18 cellular contexts compared by ENCODE assay signal in genomic region chr11:68446046-68446725, GRCh38. TPM values are rescaled to one million over a fixed set of nuclear protein-coding genes. Genes with fewer than 3 reads are reported as not detected.
DNase-seq lines count a peak whose midpoint lies in the region; ATAC-seq and TF ChIP-seq lines count a peak whose summit lies in the region.
"Had no signal": no experiment of that assay in that cellular context is flagged by ENCODE, and none has a peak within 500 bp of the region (broad histone marks: within the 10 kb centered on the region; RNA-seq: fewer than 3 reads in every experiment).

No MANE protein-coding gene starts in this region.

- H3K9me3 Mint-ChIP-seq in stimulated activated naive CD8-positive, alpha-beta T cell treated with anti-CD3 and anti-CD28 coated beads, Interleukin-15, amount 100 ng/mL, for 72 hours = no peaks in the 10 kb centered on the region
- H3K9me3 Mint-ChIP-seq in nephron progenitor cell (no peaks in the 10 kb centered on the region), GM23338 (no peaks in the 10 kb centered on the region), glutamatergic neuron (ENCODE audit: unreplicated experiment) (peaks cover 2% of the 10 kb centered on the region)
- H3K9me3 Mint-ChIP-seq: CD4-positive, CD25-positive, alpha-beta regulatory T cell; HFFc6 had no signal

- H3K27ac Mint-ChIP-seq in stimulated activated naive CD8-positive, alpha-beta T cell treated with anti-CD3 and anti-CD28 coated beads, Interleukin-15, amount 100 ng/mL, for 72 hours = peak overlapping the region; percentile 57 to 59
- peak overlapping the region; percentile 59 for H3K27ac Mint-ChIP-seq in nephron progenitor cell
- no peak overlapping the region; the same call in 1 of the 2 replicates for H3K27ac Mint-ChIP-seq in GM23338
- H3K27ac Mint-ChIP-seq in glutamatergic neuron (ENCODE audit: unreplicated experiment) = no peak overlapping the region
- H3K27ac Mint-ChIP-seq: CD4-positive, CD25-positive, alpha-beta regulatory T cell; HFFc6 had no signal

- H3K4me1 ChIP-seq in aorta (ENCODE audit: control insufficient read depth in 1 of 2, insufficient read depth in 2 of 2, low read length in 2 of 2) (no peaks in the 10 kb centered on the region), GM23338 (ENCODE audit: insufficient read depth) (peaks cover 10% of the 10 kb centered on the region)

- no peak for DNase-seq in stimulated activated naive CD8-positive, alpha-beta T cell treated with anti-CD3 and anti-CD28 coated beads, Interleukin-15, amount 100 ng/mL, for 72 hours
- no peak for DNase-seq in stimulated activated naive CD8-positive, alpha-beta T cell treated with anti-CD3 and anti-CD28 coated beads, Interleukin-15, Interleukin-2, amounts not matched to agents 100 U/mL and 50 U/mL, for 24 hours
- no peak for DNase-seq in nephron progenitor cell
- DNase-seq in aorta = peak in 1 of 2 donors; percentile 44
- DNase-seq in GM23338 (ENCODE audit: low spot score) = no peak
- no peak for DNase-seq in activated CD4-positive, alpha-beta T cell treated with anti-CD3 and anti-CD28 coated beads for 1 hour
- DNase-seq in glutamatergic neuron = no peak
- DNase-seq: CD4-positive, CD25-positive, alpha-beta regulatory T cell; DMS79; GOT3; HFFc6; KG1; NCI-H1436; NCI-H2029 treated with DMSO at 0.1 percent for 48 hours; NCI-H774 had no signal

- no peaks in the 10 kb centered on the region for H3K9me2 ChIP-seq in GM23338 (ENCODE audit: insufficient read depth)

- intact Hi-C loops in aorta (cut with DNase I) = loop anchor here (2.0 to 10.0 kb wide), 2 partner anchors 151 to 189 kb away; no protein-coding TSS in a partner anchor

- WGBS in aorta, 2 donors = 84 to 91% methylated on average over 18 of the region's 18 CpGs

- H4K20me1 ChIP-seq in GM23338 (replicated peaks; ENCODE audit: insufficient read depth) = no peaks in the 10 kb centered on the region

- H3K36me3 Mint-ChIP-seq in nephron progenitor cell (ENCODE audit: low read depth) (peaks cover 48% of the 10 kb centered on the region), GM23338 (ENCODE audit: low read depth) (peaks cover 22% of the 10 kb centered on the region), glutamatergic neuron (ENCODE audit: unreplicated experiment) (no peaks in the 10 kb centered on the region)
- H3K36me3 Mint-ChIP-seq: CD4-positive, CD25-positive, alpha-beta regulatory T cell had no signal

- peaks cover 9% of the 10 kb centered on the region for H3K4me1 Mint-ChIP-seq in stimulated activated naive CD8-positive, alpha-beta T cell treated with anti-CD3 and anti-CD28 coated beads, Interleukin-15, amount 100 ng/mL, for 72 hours
- H3K4me1 Mint-ChIP-seq in nephron progenitor cell = peaks cover 5% of the 10 kb centered on the region
- peaks cover 14% of the 10 kb centered on the region; the same call in 2 of the 3 replicates for H3K4me1 Mint-ChIP-seq in GM23338
- H3K4me1 Mint-ChIP-seq in glutamatergic neuron (ENCODE audit: low read depth, unreplicated experiment) = peaks cover 5% of the 10 kb centered on the region

- ATAC-seq in stimulated activated naive CD8-positive, alpha-beta T cell treated with anti-CD3 and anti-CD28 coated beads, Interleukin-15, amount 100 ng/mL, for 72 hours = no peak
- ATAC-seq in stimulated activated naive CD8-positive, alpha-beta T cell treated with anti-CD3 and anti-CD28 coated beads, Interleukin-15, Interleukin-2, amounts not matched to agents 100 U/mL and 50 U/mL, for 24 hours = no peak
- ATAC-seq in esophagus mucosa = peak; percentile 10
- peak; percentile 24 for ATAC-seq in aorta (ENCODE audit: low FRiP score)
- no peak for ATAC-seq in GM23338

- no peak overlapping the region for H3K4me2 ChIP-seq in GM23338

- H3K27me3 ChIP-seq in aorta (ENCODE audit: control insufficient read depth in 1 of 2, insufficient read depth in 2 of 2, low read length in 1 of 2) = no peaks in the 10 kb centered on the region
- no peaks in the 10 kb centered on the region for H3K27me3 ChIP-seq in GM23338 (ENCODE audit: insufficient read depth)

- H3K27me3 Mint-ChIP-seq in stimulated activated naive CD8-positive, alpha-beta T cell treated with anti-CD3 and anti-CD28 coated beads, Interleukin-15, amount 100 ng/mL, for 72 hours = no peaks in the 10 kb centered on the region
- H3K27me3 Mint-ChIP-seq in nephron progenitor cell (ENCODE audit: low read depth, poor library complexity) = no peaks in the 10 kb centered on the region
- peaks cover 9% of the 10 kb centered on the region for H3K27me3 Mint-ChIP-seq in GM23338 (ENCODE audit: insufficient read depth, low read depth, poor library complexity)
- H3K27me3 Mint-ChIP-seq in glutamatergic neuron (ENCODE audit: unreplicated experiment) = peaks cover 7% of the 10 kb centered on the region
- H3K27me3 Mint-ChIP-seq: CD4-positive, CD25-positive, alpha-beta regulatory T cell had no signal

- H3F3A ChIP-seq in GM23338 (replicated peaks; ENCODE audit: low read depth) = no peaks in the 10 kb centered on the region

- H3K4me3 ChIP-seq in aorta (ENCODE audit: low read length in 2 of 2) (no peak overlapping the region), GM23338 (no peak overlapping the region)
- H3K4me3 ChIP-seq: GM12878, SK-N-MC had no signal

- no peak for TF ChIP-seq CTCF in nephron progenitor cell (IDR thresholded peaks at IDR 0.05)
- TF ChIP-seq CTCF in GM23338 (conservative IDR thresholded peaks at IDR 0.05; ENCODE audit: low read depth in 2 of 2) = no peak
- TF ChIP-seq CTCF in glutamatergic neuron (IDR thresholded peaks at IDR 0.05; ENCODE audit: partially characterized antibody, unreplicated experiment) = no peak

- H3K9me3 ChIP-seq in aorta (ENCODE audit: control insufficient read depth, low read length) = no peaks in the 10 kb centered on the region

- no peak overlapping the region for H3K4me3 Mint-ChIP-seq in stimulated activated naive CD8-positive, alpha-beta T cell treated with anti-CD3 and anti-CD28 coated beads, Interleukin-15, amount 100 ng/mL, for 72 hours
- H3K4me3 Mint-ChIP-seq in nephron progenitor cell = no peak overlapping the region
- H3K4me3 Mint-ChIP-seq in GM23338 = no peak overlapping the region
- no peak overlapping the region for H3K4me3 Mint-ChIP-seq in glutamatergic neuron (ENCODE audit: unreplicated experiment)
- H3K4me3 Mint-ChIP-seq: CD4-positive, CD25-positive, alpha-beta regulatory T cell; HFFc6 had no signal

- no peak overlapping the region for H3K27ac ChIP-seq in aorta (ENCODE audit: low read depth in 1 of 2, low read length in 2 of 2)
- no peak overlapping the region for H3K27ac ChIP-seq in GM23338 (ENCODE audit: low read depth)
- H3K27ac ChIP-seq: SK-N-MC had no signal

- H3K79me2 ChIP-seq in GM23338 (replicated peaks; ENCODE audit: insufficient read depth) = no peaks in the 10 kb centered on the region

- peaks cover 0 to 2% of the 10 kb centered on the region in 2 donors for H3K36me3 ChIP-seq in aorta (ENCODE audit: control insufficient read depth in 1 of 2, insufficient read depth in 2 of 2, low read length in 1 of 2)
- H3K36me3 ChIP-seq in GM23338 (ENCODE audit: insufficient read depth) = no peaks in the 10 kb centered on the region; the same call in 1 of the 2 replicates

- no peak overlapping the region for H2AFZ ChIP-seq in GM23338

TF ChIP-seq in GM23338, 12 proteins besides CTCF, POLR2A, EP300 and RAD21 (continues in another document):
- TF ChIP-seq REST (IDR thresholded peaks at IDR 0.05; ENCODE audit: unreplicated experiment) (no peak), CREB1 (CRISPR knock-in tag; IDR thresholded peaks at IDR 0.05; ENCODE audit: low read depth) (no peak), STAT1 (IDR thresholded peaks at IDR 0.05; ENCODE audit: unreplicated experiment) (no peak), NANOG (IDR thresholded peaks at IDR 0.05; ENCODE audit: borderline replicate concordance) (no peak), POLR2AphosphoS5 (IDR thresholded peaks at IDR 0.05; ENCODE audit: low read depth) (no peak), EZH2phosphoT487 (IDR thresholded peaks at IDR 0.05; ENCODE audit: unreplicated experiment) (no peak), JUNB (IDR thresholded peaks at IDR 0.05; ENCODE audit: unreplicated experiment) (no peak)
- TF ChIP-seq, protein P1, sequence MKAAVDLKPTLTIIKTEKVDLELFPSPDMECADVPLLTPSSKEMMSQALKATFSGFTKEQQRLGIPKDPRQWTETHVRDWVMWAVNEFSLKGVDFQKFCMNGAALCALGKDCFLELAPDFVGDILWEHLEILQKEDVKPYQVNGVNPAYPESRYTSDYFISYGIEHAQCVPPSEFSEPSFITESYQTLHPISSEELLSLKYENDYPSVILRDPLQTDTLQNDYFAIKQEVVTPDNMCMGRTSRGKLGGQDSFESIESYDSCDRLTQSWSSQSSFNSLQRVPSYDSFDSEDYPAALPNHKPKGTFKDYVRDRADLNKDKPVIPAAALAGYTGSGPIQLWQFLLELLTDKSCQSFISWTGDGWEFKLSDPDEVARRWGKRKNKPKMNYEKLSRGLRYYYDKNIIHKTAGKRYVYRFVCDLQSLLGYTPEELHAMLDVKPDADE (IDR thresholded peaks at IDR 0.05) = no peak

RNA-seq across cellular contexts. Expression of gene PPP6R3, which starts 14.4 kb away (rescaled TPM):
- total RNA-seq in esophagus mucosa (59.8 TPM), aorta (100 to 1,000 TPM in 1 of 2 donors, 10 to 100 TPM in 1; 96.1 to 109 TPM), glutamatergic neuron (ENCODE audit: unreplicated experiment) (312 TPM)
- polyA plus RNA-seq in aorta (10 to 100 TPM; 18.8 to 34.7 TPM), GM23338 (2016; fragmentation: Nextera tagmentation; extraction: Ambion mirVana) (138 and 170 TPM in 2 replicates)
- 220 and 268 TPM in 2 replicates for total RNA-seq in GM23338 (2014; rRNA removed; shearing (Covaris generic))

Comparison
In these comparisons a context has a peak if more than half of its experiments do, and no peak if none do; other contexts are left out.
1. ATAC-seq: peak in esophagus mucosa (single experiment) and aorta (single experiment); none in stimulated activated naive CD8-positive, alpha-beta T cell treated with anti-CD3 and anti-CD28 coated beads, Interleukin-15, amount 100 ng/mL, for 72 hours (single experiment), stimulated activated naive CD8-positive, alpha-beta T cell treated with anti-CD3 and anti-CD28 coated beads, Interleukin-15, Interleukin-2, amounts not matched to agents 100 U/mL and 50 U/mL, for 24 hours (single experiment) and GM23338 (single experiment).
2. H3K27ac Mint-ChIP-seq: peak in stimulated activated naive CD8-positive, alpha-beta T cell treated with anti-CD3 and anti-CD28 coated beads, Interleukin-15, amount 100 ng/mL, for 72 hours (2 of 2) and nephron progenitor cell (single experiment); none in GM23338 (single experiment) and glutamatergic neuron (single experiment).